In genomic region chr22:40592352-40593113, GRCh38 we compare ENCODE assay signal across 19 cellular contexts. TPM values are rescaled to one million over a fixed set of nuclear protein-coding genes. Genes with fewer than 3 reads are reported as not detected.
DNase-seq lines count a peak whose midpoint lies in the region; ATAC-seq, FAIRE-seq and TF ChIP-seq lines count a peak whose summit lies in the region.
"Had no signal": no experiment of that assay in that cellular context is flagged by ENCODE, and none has a peak within 500 bp of the region (broad histone marks: within the 10 kb centered on the region; RNA-seq: fewer than 3 reads in every experiment).

No MANE protein-coding gene starts in this region.

- H3K9me1 ChIP-seq in keratinocyte (ENCODE audit: control insufficient read depth, extremely low read depth, insufficient read depth, low read length) = peaks cover 6% of the 10 kb centered on the region

- H3K9ac ChIP-seq in keratinocyte (ENCODE audit: control insufficient read depth, extremely low read depth, insufficient read depth, low read length) (no peak overlapping the region), GM23248 (no peak overlapping the region)
- H3K9ac ChIP-seq: KMS-11 had no signal

- no peaks in the 10 kb centered on the region for H3K9me3 ChIP-seq in A549
- H3K9me3 ChIP-seq in Caco-2 = no peaks in the 10 kb centered on the region
- no peaks in the 10 kb centered on the region for H3K9me3 ChIP-seq in keratinocyte (ENCODE audit: control insufficient read depth, low read depth, low read length)
- no peaks in the 10 kb centered on the region for H3K9me3 ChIP-seq in GM23248 (ENCODE audit: low read depth)
- H3K9me3 ChIP-seq: breast epithelium, sigmoid colon had no signal

- dilution Hi-C loops in keratinocyte (cut with MboI; ENCODE audit: extremely low pct_ligation_motif_present, low sequenced_read_pairs) = no loop called here

- peak overlapping the region; percentile 63 for H3K27ac Mint-ChIP-seq in Caco-2 (ENCODE audit: unreplicated experiment)

- H4K20me1 ChIP-seq in keratinocyte (ENCODE audit: control insufficient read depth, extremely low read depth, insufficient read depth, low read length) = no peaks in the 10 kb centered on the region
- no peaks in the 10 kb centered on the region for H4K20me1 ChIP-seq in GM23248 (ENCODE audit: insufficient read depth)

- CTCF ChIA-PET in A549 (lab: Yijun Ruan, JAX) (interaction anchor here (0.6 kb wide), 1 partner anchor 1277 kb away, joined by 3 read pairs; no protein-coding TSS in a partner anchor), Caco-2 (lab: Charles Lee) (no interaction called here)

- H3F3A ChIP-seq in GM23248 (ENCODE audit: insufficient read depth) = peaks cover 29% of the 10 kb centered on the region

- H3K27me3 ChIP-seq in Caco-2 (replicated peaks; ENCODE audit: control insufficient read depth, insufficient read depth, low read length) (no peaks in the 10 kb centered on the region), keratinocyte (ENCODE audit: control insufficient read depth, extremely low read depth, insufficient read depth, low read length) (no peaks in the 10 kb centered on the region), GM23248 (replicated peaks; ENCODE audit: insufficient read depth) (no peaks in the 10 kb centered on the region)
- H3K27me3 ChIP-seq: breast epithelium, sigmoid colon had no signal

- peaks cover 53% of the 10 kb centered on the region for H3K4me1 Mint-ChIP-seq in Caco-2 (ENCODE audit: low read depth, unreplicated experiment)

- no peak overlapping the region for H3K4me3 Mint-ChIP-seq in Caco-2 (ENCODE audit: unreplicated experiment)

- in situ Hi-C loops in GM23248 (cut with MboI) = no loop called here

- TF ChIP-seq EP300 in A549 (IDR thresholded peaks at IDR 0.05) (no peak), Ishikawa (IDR thresholded peaks at IDR 0.05; ENCODE audit: borderline replicate concordance) (no peak)

- DNase-seq in A549 (ENCODE audit: low read depth in 1 of 2, low spot score in 1 of 2) (no peak), Caco-2 (peak in 1 of 2 experiments; percentile 31), keratinocyte (ENCODE audit: low read depth, low spot score) (no peak), GM23248 (no peak), HCEC 1CT (no peak), NCI-H2171 (lab: John Stamatoyannopoulos, UW) (no peak)
- DNase-seq: activated CD4-positive, CD25-positive, alpha-beta regulatory T cell; activated naive CD4-positive, alpha-beta T cell treated with anti-CD3 and anti-CD28 coated beads, Interleukin-2, amount 50 U/mL, for 16 hours; glutamatergic neuron; NCI-H1105; NCI-H2171 treated with DMSO at 0.1 percent for 48 hours; NCI-H774; sigmoid colon; stimulated activated CD4-positive, alpha-beta T cell treated with anti-CD3 and anti-CD28 coated beads, Interleukin-2, amount 100 ng/mL, for 24 hours had no signal

- no peaks in the 10 kb centered on the region for H3K27me3 Mint-ChIP-seq in Caco-2 (ENCODE audit: insufficient read depth, unreplicated experiment)

- BruUV-seq in Caco-2 (replicated peaks; lab: Mats Ljungman, UMichigan) = no TSS peak

- H3K79me2 ChIP-seq in keratinocyte (ENCODE audit: control insufficient read depth, insufficient read depth, low read length) (peaks cover 87% of the 10 kb centered on the region), GM23248 (ENCODE audit: insufficient read depth) (peaks cover 100% of the 10 kb centered on the region)

- H3K9me3 Mint-ChIP-seq in Caco-2 (ENCODE audit: unreplicated experiment) = no peaks in the 10 kb centered on the region

- peaks cover 10% of the 10 kb centered on the region for H3K36me3 Mint-ChIP-seq in Caco-2 (ENCODE audit: insufficient read depth, unreplicated experiment)

- H3K36me3 ChIP-seq in Caco-2 (ENCODE audit: control insufficient read depth, insufficient read depth, low read length) (no peaks in the 10 kb centered on the region), keratinocyte (ENCODE audit: control insufficient read depth in 2 of 2, extremely low read depth in 1 of 2, insufficient read depth in 2 of 2, low read length in 2 of 2) (peaks cover 2 to 8% of the 10 kb centered on the region in 2 experiments), GM23248 (ENCODE audit: low read depth) (0 out of 2 replicates have a peak, but pooled peaks cover 3% of the 10 kb centered on the region)
- H3K36me3 ChIP-seq: breast epithelium, sigmoid colon had no signal

- H2AFZ ChIP-seq in keratinocyte (ENCODE audit: control insufficient read depth, low read length) = no peak overlapping the region
- no peak overlapping the region for H2AFZ ChIP-seq in GM23248

- H3K4me2 ChIP-seq in A549 (peak overlapping the region; percentile 52), keratinocyte (ENCODE audit: control insufficient read depth, extremely low read depth, insufficient read depth, low read depth, low read length) (peak overlapping the region; percentile 4), GM23248 (ENCODE audit: unreplicated experiment) (no peak overlapping the region)
- H3K4me2 ChIP-seq: KMS-11 had no signal

- FAIRE-seq in A549 (lab: Jason Lieb, UNC) (no peak), keratinocyte (lab: Jason Lieb, UNC) (no peak)

- H3K27ac ChIP-seq in A549 (peak overlapping the region in 1 of 2 experiments; percentile 56; a peak in 2 of 6 replicates), keratinocyte (ENCODE audit: control insufficient read depth, insufficient read depth, low read length) (no peak overlapping the region), GM23248 (no peak overlapping the region)
- H3K27ac ChIP-seq: breast epithelium, HL-60, KMS-11, sigmoid colon had no signal

- POLR2A ChIA-PET in A549 (lab: Yijun Ruan, JAX) (no interaction called here), Caco-2 (lab: Charles Lee) (no interaction called here)

- TF ChIP-seq CTCF in A549 (IDR thresholded peaks at IDR 0.05) (no peak), Caco-2 (IDR thresholded peaks at IDR 0.05; ENCODE audit: insufficient read depth in 1 of 2, low read depth in 1 of 2, low read length in 1 of 2, severe bottlenecking in 1 of 2, unreplicated experiment in 1 of 2) (no peak), keratinocyte (optimal IDR thresholded peaks at IDR 0.05 in 1 of 3, IDR thresholded peaks at IDR 0.05 in 1 of 3, conservative IDR thresholded peaks at IDR 0.05 in 1 of 3; ENCODE audit: extremely low read depth in 1 of 3, insufficient read depth in 2 of 3, low read length in 3 of 3) (no peak)

- H3K4me3 ChIP-seq in A549 = no peak overlapping the region
- H3K4me3 ChIP-seq in Caco-2 (ENCODE audit: low read depth, low read length) = no peak overlapping the region
- H3K4me3 ChIP-seq in keratinocyte (ENCODE audit: control insufficient read depth in 2 of 3, extremely low read depth in 1 of 3, insufficient read depth in 2 of 3, low read depth in 1 of 3, low read length in 3 of 3) = no peak overlapping the region
- H3K4me3 ChIP-seq in GM23248 = no peak overlapping the region
- H3K4me3 ChIP-seq: breast epithelium, sigmoid colon had no signal

- intact Hi-C loops in Caco-2 (cut with micrococcal nuclease; ENCODE audit: unreplicated experiment) = no loop called here

- H3K4me1 ChIP-seq in A549 (peaks cover 82% of the 10 kb centered on the region), Caco-2 (peaks cover 52% of the 10 kb centered on the region), keratinocyte (ENCODE audit: control insufficient read depth, extremely low read depth, insufficient read depth, low read length) (peaks cover 59% of the 10 kb centered on the region), GM23248 (ENCODE audit: insufficient read depth) (peaks cover 53% of the 10 kb centered on the region)
- H3K4me1 ChIP-seq: breast epithelium had no signal

- H3K9me2 ChIP-seq in GM23248 (ENCODE audit: insufficient read depth) = no peaks in the 10 kb centered on the region

- no peak for ATAC-seq in A549
- ATAC-seq: esophagus mucosa had no signal

- no peak for TF ChIP-seq RAD21 in A549 (conservative IDR thresholded peaks at IDR 0.05 in 1 of 2, IDR thresholded peaks at IDR 0.05 in 1 of 2)
- TF ChIP-seq RAD21 in Ishikawa (IDR thresholded peaks at IDR 0.05; ENCODE audit: low read depth) = no peak

- WGBS in A549 (ENCODE audit: missing lambda C conversion rate) = 67% methylated on average over 2 of the region's 2 CpGs
- 93 to 98% methylated on average over 2 of the region's 2 CpGs for WGBS in GM23248 (ENCODE audit: low coverage in 1 of 2, low lambda C conversion rate in 2 of 2, missing lambda C conversion rate in 2 of 2), 2 experiments

- no peak for TF ChIP-seq POLR2A in A549 (IDR thresholded peaks at IDR 0.05; ENCODE audit: low read length)

TF ChIP-seq in A549, 52 proteins besides CTCF, POLR2A, EP300 and RAD21:
- no peak for TF ChIP-seq MAZ (IDR thresholded peaks at IDR 0.05; ENCODE audit: borderline replicate concordance, low read depth, low read length)
- peak in 1 of 2 experiments; percentile 42; a peak in 2 of 4 replicates for TF ChIP-seq CEBPB (IDR thresholded peaks at IDR 0.05)
TF ChIP-seq in A549: peak in this region for 1.

RNA-seq across cellular contexts. Expression of gene MRTFA, which starts 44.0 kb away (rescaled TPM):
- polyA plus RNA-seq in A549 (2011; rRNA removed) (6.8 and 12.8 TPM in 2 replicates), A549 (2017; fragmentation: RNase III; extraction: RNeasy Plus Mini Kit Qiagen cat#74134 plus additional on column Dnase treatment) (41.6 to 48.5 TPM (median 48.3 TPM) in 3 replicates), keratinocyte (5.6 to 14.3 TPM (median 6.5 TPM) in 3 replicates), GM23248 (2016; fragmentation: Nextera tagmentation; extraction: Ambion mirVana) (24.0 and 24.2 TPM in 2 replicates)
- polyA plus RNA-seq in A549 (2012; cell fraction: cytosol; rRNA removed) = 10.8 and 13.9 TPM in 2 replicates
- polyA plus RNA-seq in A549 (2012; cell fraction: nucleus; rRNA removed) = 42.4 and 49.9 TPM in 2 replicates
- polyA minus RNA-seq in A549 (2011; rRNA and poly(A)+ RNA removed) = 52.3 and 59.4 TPM in 2 replicates
- total RNA-seq in Caco-2 (2022) = 38.7 and 44.8 TPM in 2 replicates
- 8.2 TPM for polyA plus RNA-seq in keratinocyte (2011; ENCODE audit: low read depth)
- polyA plus RNA-seq in keratinocyte (2011; cell fraction: cytosol; rRNA removed) = 4.9 and 10.8 TPM in 2 replicates
- 33.6 and 38.9 TPM in 2 replicates for polyA plus RNA-seq in keratinocyte (2011; cell fraction: nucleus; rRNA removed)
- 22.3 and 39.1 TPM in 2 replicates for polyA plus RNA-seq in keratinocyte (2012; ENCODE audit: low replicate concordance)
- polyA minus RNA-seq in keratinocyte = 28.4 to 116 TPM (median 38.1 TPM) in 3 replicates
- 52.6 TPM for polyA minus RNA-seq in keratinocyte (2011; cell fraction: cytosol; rRNA and poly(A)+ RNA removed)
- 49.2 and 94.8 TPM in 2 replicates for polyA minus RNA-seq in keratinocyte (2011; cell fraction: nucleus; rRNA and poly(A)+ RNA removed)
- total RNA-seq in GM23248 (2014; rRNA removed; shearing (Covaris generic)) = 49.2 and 59.2 TPM in 2 replicates
